In the genomic region with DNA sequence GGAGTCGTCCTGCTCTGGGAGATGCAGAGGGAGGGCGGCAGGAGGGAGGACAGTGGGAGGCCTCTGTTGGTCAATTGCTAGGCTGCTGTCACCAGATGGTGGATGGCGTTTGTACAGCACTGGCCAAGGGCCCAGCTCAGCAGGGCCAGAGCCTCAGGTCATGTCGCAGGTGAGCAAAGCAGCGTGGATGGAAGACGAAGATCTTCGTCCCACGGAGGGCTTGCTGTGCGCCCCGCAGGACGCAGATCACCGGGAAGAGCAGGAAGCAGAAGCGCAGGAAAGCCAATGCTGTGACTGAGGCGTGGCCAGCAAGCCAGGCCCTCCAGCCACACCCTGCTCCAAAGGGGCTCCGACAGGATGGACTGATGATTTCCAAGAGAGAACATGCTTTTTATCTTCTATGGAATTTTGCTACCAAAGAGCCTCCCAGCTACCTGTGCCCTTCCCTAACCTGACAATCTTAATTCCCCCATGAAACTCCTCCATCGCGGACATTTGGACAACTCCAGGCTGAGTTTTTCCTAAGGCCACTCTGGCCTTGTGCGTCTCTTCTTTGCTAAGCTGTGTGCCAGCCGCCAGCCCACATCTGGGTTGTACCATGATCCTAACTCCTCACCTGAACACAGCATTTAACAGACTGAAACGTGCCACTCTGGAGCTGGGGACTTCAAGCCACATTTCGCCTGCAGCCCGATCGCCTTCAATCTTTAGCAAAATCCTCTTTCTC, we compare ENCODE assay signal across 24 cellular contexts. TPM values are rescaled to one million over a fixed set of nuclear protein-coding genes. Genes with fewer than 3 reads are reported as not detected.
"Had no signal": no experiment of that assay in that cellular context is flagged by ENCODE, and none has a peak within 500 bp of the region (broad histone marks: within the 10 kb centered on the region; RNA-seq: fewer than 3 reads in every experiment).

No MANE protein-coding gene starts in this region.

- H3K9me3 ChIP-seq: adrenal gland, ascending aorta, heart left ventricle, pancreas, psoas muscle, stomach, thyroid gland, upper lobe of right lung had no signal

- ATAC-seq: heart left ventricle; naive thymus-derived CD4-positive, alpha-beta T cell; pancreas; psoas muscle; stimulated activated naive B cell treated with anti-CD40 and anti-IgM and Interleukin-4, amounts not matched to agents 10 μg/mL and 1 μg/mL and 100 μg/mL, for 72 hours; upper lobe of right lung had no signal

- H3K4me3 ChIP-seq: adrenal gland, ascending aorta, heart left ventricle, pancreas, psoas muscle, smooth muscle cell, stomach, thyroid gland, upper lobe of right lung had no signal

- H3K36me3 ChIP-seq: adrenal gland, ascending aorta, heart left ventricle, pancreas, stomach, thyroid gland, upper lobe of right lung had no signal

- FAIRE-seq: endothelial cell of umbilical vein, pancreas had no signal

- H3K9me3 Mint-ChIP-seq: activated B cell treated with CpG ODN at 0.5 μM for 24 hours; activated naive CD8-positive, alpha-beta T cell treated with anti-CD3 and anti-CD28 coated beads for 36 hours; stimulated activated naive B cell treated with anti-CD40 and anti-IgM and Interleukin-4, amounts not matched to agents 10 μg/mL and 1 μg/mL and 100 μg/mL, for 72 hours had no signal

- H3K4me3 Mint-ChIP-seq: activated B cell treated with CpG ODN at 0.5 μM for 24 hours; activated naive CD8-positive, alpha-beta T cell treated with anti-CD3 and anti-CD28 coated beads for 36 hours; brain; naive thymus-derived CD4-positive, alpha-beta T cell; stimulated activated naive B cell treated with anti-CD40 and anti-IgM and Interleukin-4, amounts not matched to agents 10 μg/mL and 1 μg/mL and 100 μg/mL, for 72 hours had no signal

- H3K4me2 ChIP-seq: smooth muscle cell had no signal

- H3K27me3 ChIP-seq: pancreas had no signal

- H3K36me3 Mint-ChIP-seq: brain; naive thymus-derived CD4-positive, alpha-beta T cell; stimulated activated naive B cell treated with anti-CD40 and anti-IgM and Interleukin-4, amounts not matched to agents 10 μg/mL and 1 μg/mL and 100 μg/mL, for 72 hours had no signal

- H3K27ac ChIP-seq: adrenal gland, ascending aorta, heart left ventricle, pancreas, psoas muscle, stomach, thyroid gland, upper lobe of right lung had no signal

- DNase-seq: activated B cell treated with CpG ODN at 0.5 μM for 24 hours; activated CD4-positive, alpha-beta T cell treated with anti-CD3 and anti-CD28 coated beads, Interleukin-2, amount 50 U/mL, for 4 hours; activated CD8-positive, alpha-beta memory T cell treated with anti-CD3 and anti-CD28 coated beads for 24 hours; activated effector memory CD4-positive, alpha-beta T cell treated with Interleukin-2 at 50 U/mL for 16 hours; activated naive CD4-positive, alpha-beta T cell treated with Interleukin-2 at 50 U/mL for 16 hours; activated naive CD8-positive, alpha-beta T cell treated with anti-CD3 and anti-CD28 coated beads for 36 hours; adrenal gland; heart left ventricle; hypothalamus; midbrain; naive thymus-derived CD4-positive, alpha-beta T cell; nucleus accumbens; psoas muscle; stimulated activated CD4-positive, alpha-beta T cell treated with anti-CD3 and anti-CD28 coated beads, Interleukin-1b, Interleukin-23, amount 100 ng/mL, for 48 hours; stimulated activated naive B cell treated with anti-CD40 and anti-IgM and Interleukin-4, amounts not matched to agents 10 μg/mL and 1 μg/mL and 100 μg/mL, for 72 hours; stomach; thyroid gland; upper lobe of right lung had no signal

- H3K27ac Mint-ChIP-seq: activated B cell treated with CpG ODN at 0.5 μM for 24 hours; activated naive CD8-positive, alpha-beta T cell treated with anti-CD3 and anti-CD28 coated beads for 36 hours; stimulated activated naive B cell treated with anti-CD40 and anti-IgM and Interleukin-4, amounts not matched to agents 10 μg/mL and 1 μg/mL and 100 μg/mL, for 72 hours had no signal

RNA-seq across cellular contexts. Expression of a gene that starts 3.5 kb away (rescaled TPM):
- polyA plus RNA-seq: fibroblast of lung had no signal
